In genomic region chr14:104337381-104337780, GRCh38 we compare ENCODE assay signal across 16 cellular contexts.
A peak's percentile ranks its signal among the peaks of the same experiment; 100 is the strongest.
DNase-seq lines count a peak whose midpoint lies in the region; ATAC-seq and TF ChIP-seq lines count a peak whose summit lies in the region.
"Had no signal": no experiment of that assay in that cellular context is flagged by ENCODE, and none has a peak within 500 bp of the region (broad histone marks: within the 10 kb centered on the region; RNA-seq: fewer than 3 reads in every experiment).

No MANE protein-coding gene starts in this region.

- no peak overlapping the region for H3K4me3 Mint-ChIP-seq in endodermal cell
- H3K4me3 Mint-ChIP-seq: CD4-positive, alpha-beta T cell; H9; IgD-negative memory B cell had no signal

- TF ChIP-seq POLR2A in stomach (IDR thresholded peaks at IDR 0.05) = no peak

- peaks cover 12% of the 10 kb centered on the region for H3K9me3 Mint-ChIP-seq in endodermal cell

- DNase-seq in RWPE2 (ENCODE audit: low spot score) = peak; percentile 37
- peak; percentile 20 for DNase-seq in endodermal cell
- DNase-seq in mesenteric fat pad (ENCODE audit: low spot score) = peak; percentile 51
- peak; percentile 11 for DNase-seq in stomach
- DNase-seq in amniotic stem cell (lab: John Stamatoyannopoulos, UW) = no peak
- DNase-seq in activated effector memory CD4-positive, alpha-beta T cell treated with Interleukin-2 at 50 U/mL for 16 hours = no peak
- no peak for DNase-seq in T-helper 2 cell
- DNase-seq: ACHN, AML-193, GOT3, H9 had no signal

- TF ChIP-seq CTCF in RWPE2 (IDR thresholded peaks at IDR 0.05; ENCODE audit: poor library complexity, severe bottlenecking) (no peak), endodermal cell (conservative IDR thresholded peaks at IDR 0.05) (no peak), stomach (IDR thresholded peaks at IDR 0.05) (no peak)

- no peak for TF ChIP-seq EP300 in stomach (IDR thresholded peaks at IDR 0.05)

- H3K27ac ChIP-seq in RWPE2 (ENCODE audit: poor library complexity, severe bottlenecking) = no peak overlapping the region
- H3K27ac ChIP-seq in endodermal cell (ENCODE audit: low read depth, low read length) = no peak overlapping the region
- no peak overlapping the region for H3K27ac ChIP-seq in stomach
- H3K27ac ChIP-seq: C4-2B had no signal

- H3K36me3 ChIP-seq in RWPE2 (ENCODE audit: low read depth) = no peaks in the 10 kb centered on the region
- H3K36me3 ChIP-seq in endodermal cell (ENCODE audit: control insufficient read depth, insufficient read depth, low read length) = no peaks in the 10 kb centered on the region
- H3K36me3 ChIP-seq in stomach = no peaks in the 10 kb centered on the region

- ATAC-seq in RWPE2 (ENCODE audit: low read depth) = no peak
- ATAC-seq: HepG2 had no signal

- H3K27me3 ChIP-seq in RWPE2 (ENCODE audit: insufficient read depth, poor library complexity, severe bottlenecking) (peaks cover 33% of the 10 kb centered on the region), endodermal cell (ENCODE audit: control insufficient read depth, insufficient read depth, low read length, poor library complexity, severe bottlenecking) (peaks cover 4% of the 10 kb centered on the region), stomach (peaks cover 0 to 21% (median 0%) of the 10 kb centered on the region in 3 donors)

- no peaks in the 10 kb centered on the region for H3K36me3 Mint-ChIP-seq in endodermal cell (ENCODE audit: low read depth)

- H3K4me3 ChIP-seq in RWPE2 (ENCODE audit: severe bottlenecking) = no peak overlapping the region
- no peak overlapping the region for H3K4me3 ChIP-seq in endodermal cell (ENCODE audit: low read length)
- H3K4me3 ChIP-seq in stomach = no peak overlapping the region

- WGBS in endodermal cell (ENCODE audit: insufficient coverage in 1 of 2, insufficient read length in 1 of 2), 2 experiments = 81 to 86% methylated on average over 1 to 3 of the region's 3 CpGs
- WGBS in stomach, 5 donors = 63 to 85% (median 77%) methylated on average over 3 of the region's 3 CpGs

- peaks cover 2% of the 10 kb centered on the region for H3K9me3 ChIP-seq in RWPE2 (ENCODE audit: severe bottlenecking)
- H3K9me3 ChIP-seq in endodermal cell (ENCODE audit: control insufficient read depth, low read length) = peaks cover 4% of the 10 kb centered on the region
- peaks cover 7 to 18% (median 8%) of the 10 kb centered on the region in 4 donors for H3K9me3 ChIP-seq in stomach
- H3K9me3 ChIP-seq: Caco-2 had no signal

- H3K27me3 Mint-ChIP-seq in endodermal cell (ENCODE audit: insufficient read depth) = peaks cover 14% of the 10 kb centered on the region

- intact Hi-C loops in stomach (cut with DNase I; ENCODE audit: low total_unique reads) = no loop called here

- no peaks in the 10 kb centered on the region for H3K4me1 Mint-ChIP-seq in endodermal cell

- H3K4me1 ChIP-seq in RWPE2 (ENCODE audit: insufficient read depth, poor library complexity, severe bottlenecking) = no peaks in the 10 kb centered on the region
- no peaks in the 10 kb centered on the region for H3K4me1 ChIP-seq in endodermal cell (ENCODE audit: control insufficient read depth, insufficient read depth, low read length)
- peaks cover 0 to 6% (median 5%) of the 10 kb centered on the region in 4 donors for H3K4me1 ChIP-seq in stomach
- H3K4me1 ChIP-seq: Caco-2 had no signal

- no peak overlapping the region for H3K27ac Mint-ChIP-seq in endodermal cell
- H3K27ac Mint-ChIP-seq: CD4-positive, alpha-beta T cell; H9; IgD-negative memory B cell had no signal

- no peak overlapping the region for H3K9ac ChIP-seq in endodermal cell (ENCODE audit: extremely low read depth, low read length, poor library complexity, severe bottlenecking)

Comparison
In these comparisons a context has a peak if more than half of its experiments do, and no peak if none do; other contexts are left out.
1. DNase-seq: peak in RWPE2 (single experiment), endodermal cell (single experiment), mesenteric fat pad (single experiment) and stomach (single experiment); none in amniotic stem cell (single experiment), activated effector memory CD4-positive, alpha-beta T cell treated with Interleukin-2 at 50 U/mL for 16 hours (single experiment) and T-helper 2 cell (0 of 5).